Comparison of ENCODE assay signal across 8 cellular contexts in the genomic region with DNA sequence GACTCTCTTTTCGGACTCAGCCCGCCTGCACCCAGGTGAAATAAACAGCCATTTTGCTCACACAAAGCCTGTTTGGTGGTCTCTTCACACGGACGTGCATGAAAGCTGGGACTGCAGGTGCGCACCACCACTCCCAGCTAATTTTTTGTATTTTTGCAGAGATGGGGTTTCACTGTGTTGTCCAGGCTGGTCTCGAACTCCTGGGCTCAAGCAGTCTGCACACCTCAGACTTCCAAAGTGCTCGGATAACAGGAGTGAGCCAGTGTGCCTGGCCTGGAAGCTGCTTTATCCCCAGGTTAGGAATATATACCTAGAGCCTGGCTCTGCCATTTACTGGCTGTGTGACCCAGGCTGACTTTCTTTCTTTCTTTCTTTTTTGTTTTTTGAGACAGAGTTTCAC. TPM values are rescaled to one million over a fixed set of nuclear protein-coding genes. Genes with fewer than 3 reads are reported as not detected.
DNase-seq lines count a peak whose midpoint lies in the region; ATAC-seq and TF ChIP-seq lines count a peak whose summit lies in the region.
"Not testable (repeated sequence)": the region's sequence is repeated elsewhere in the genome, so short reads cannot be mapped to it uniquely, and the experiment has no call there.

No MANE protein-coding gene starts in this region.

- H3K9me3 Mint-ChIP-seq in T-helper 1 cell treated with Interleukin-12 subunit alpha and Interleukin-12 subunit beta and Interleukin-4 antibody, amounts not matched to agents 30 μg/mL and 1 μg/mL, for 36 hours; activated T-cell treated with anti-CD3 and anti-CD28 coated beads, Interleukin-2, amount 50 U/mL, for 72 hours: not testable (repeated sequence)

- not testable (repeated sequence) for H3K9me3 ChIP-seq in duodenal mucosa (ENCODE audit: control insufficient read depth in 1 of 2, low read length in 2 of 2); mesenchymal stem cell (ENCODE audit: control insufficient read depth, low read length); gastrocnemius medialis; stomach

- not testable (repeated sequence) for H4K91ac ChIP-seq in mesenchymal stem cell (ENCODE audit: low read length)

- not testable (repeated sequence) for DNase-seq in activated T-cell treated with anti-CD3 and anti-CD28 coated beads, Interleukin-2, amount 50 U/mL, for 72 hours; mesenchymal stem cell; gastrocnemius medialis; stomach
- DNase-seq in cardiac septum (ENCODE audit: low spot score): peak; percentile 20

- H3K36me3 ChIP-seq in duodenal mucosa (ENCODE audit: control insufficient read depth in 1 of 2, insufficient read depth in 2 of 2, low read length in 2 of 2): peaks cover 17 to 22% of the 10 kb centered on the region in 2 donors
- peaks cover 13 to 22% of the 10 kb centered on the region in 2 experiments for H3K36me3 ChIP-seq in mesenchymal stem cell (ENCODE audit: control insufficient read depth in 1 of 2, insufficient read depth in 2 of 2, low read depth in 1 of 2, low read length in 2 of 2)
- peaks cover 5 to 18% of the 10 kb centered on the region in 2 donors for H3K36me3 ChIP-seq in gastrocnemius medialis
- H3K36me3 ChIP-seq in stomach: peaks cover 16 to 29% (median 23%) of the 10 kb centered on the region in 4 donors

- not testable (repeated sequence) for H3K27me3 ChIP-seq in duodenal mucosa (ENCODE audit: control insufficient read depth in 1 of 2, insufficient read depth in 2 of 2, low read length in 2 of 2); mesenchymal stem cell (ENCODE audit: control insufficient read depth in 1 of 2, insufficient read depth in 1 of 2, low read length in 2 of 2); gastrocnemius medialis; stomach

- intact Hi-C loops in cardiac septum (cut with DNase I); gastrocnemius medialis (cut with DNase I; ENCODE audit: low total_unique reads); stomach (cut with DNase I; ENCODE audit: low total_unique reads): not testable (repeated sequence)

- H3K27ac ChIP-seq in 22Rv1 (peak overlapping the region; percentile 98), duodenal mucosa (ENCODE audit: low read depth, low read length) (peak overlapping the region; percentile 25), gastrocnemius medialis (peak overlapping the region; percentile 94 to 99 (median 97)), stomach (peak overlapping the region in 3 of 5 donors; percentile 97 to 100 (median 99))
- H3K27ac ChIP-seq in mesenchymal stem cell (ENCODE audit: low read length, poor library complexity, severe bottlenecking): not testable (repeated sequence)

- not testable (repeated sequence) for TF ChIP-seq CTCF in 22Rv1 (IDR thresholded peaks at IDR 0.05); gastrocnemius medialis (IDR thresholded peaks at IDR 0.05 in 4 of 5, conservative IDR thresholded peaks at IDR 0.05 in 1 of 5); stomach (IDR thresholded peaks at IDR 0.05)

- peak overlapping the region; percentile 49 for H3K27ac Mint-ChIP-seq in T-helper 1 cell treated with Interleukin-12 subunit alpha and Interleukin-12 subunit beta and Interleukin-4 antibody, amounts not matched to agents 30 μg/mL and 1 μg/mL, for 36 hours
- peak overlapping the region; percentile 75 for H3K27ac Mint-ChIP-seq in activated T-cell treated with anti-CD3 and anti-CD28 coated beads, Interleukin-2, amount 50 U/mL, for 72 hours

- H3K79me1 ChIP-seq in mesenchymal stem cell (replicated peaks; ENCODE audit: low read length, poor library complexity, severe bottlenecking): not testable (repeated sequence)

- not testable (repeated sequence) for TF ChIP-seq EP300 in stomach (IDR thresholded peaks at IDR 0.05)

- in situ Hi-C loops in gastrocnemius medialis (cut with MboI; ENCODE audit: low sequenced_read_pairs in 4 of 4): not testable (repeated sequence)

- not testable (repeated sequence) for H4K8ac ChIP-seq in mesenchymal stem cell (ENCODE audit: low read length)

- TF ChIP-seq POLR2A in gastrocnemius medialis (IDR thresholded peaks at IDR 0.05); stomach (IDR thresholded peaks at IDR 0.05): not testable (repeated sequence)

- not testable (repeated sequence) for H3K4ac ChIP-seq in mesenchymal stem cell (ENCODE audit: low read depth in 1 of 2, low read length in 2 of 2)

- not testable (repeated sequence) for H2BK120ac ChIP-seq in mesenchymal stem cell (ENCODE audit: low read depth, low read length)

- not testable (repeated sequence) for ATAC-seq in activated T-cell treated with anti-CD3 and anti-CD28 coated beads, Interleukin-2, amount 50 U/mL, for 72 hours (replicated peaks in 1 of 2); gastrocnemius medialis

- 97% methylated on average over 7 of the region's 7 CpGs for WGBS in mesenchymal stem cell
- 87 to 97% (median 96%) methylated on average over 5 to 7 of the region's 7 CpGs for WGBS in stomach, 5 donors

- not testable (repeated sequence) for H3K27me3 Mint-ChIP-seq in T-helper 1 cell treated with Interleukin-12 subunit alpha and Interleukin-12 subunit beta and Interleukin-4 antibody, amounts not matched to agents 30 μg/mL and 1 μg/mL, for 36 hours (ENCODE audit: low read depth); activated T-cell treated with anti-CD3 and anti-CD28 coated beads, Interleukin-2, amount 50 U/mL, for 72 hours (ENCODE audit: low read depth)

- H3K4me1 ChIP-seq in duodenal mucosa (ENCODE audit: control insufficient read depth in 1 of 2, insufficient read depth in 2 of 2, low read length in 2 of 2) (peaks cover 27 to 35% of the 10 kb centered on the region in 2 donors), gastrocnemius medialis (peaks cover 28 to 33% of the 10 kb centered on the region in 2 donors), stomach (peaks cover 39 to 50% (median 44%) of the 10 kb centered on the region in 4 donors)
- H3K4me1 ChIP-seq in mesenchymal stem cell (ENCODE audit: control insufficient read depth, insufficient read depth, low read depth, low read length): not testable (repeated sequence)

- H3K4me3 Mint-ChIP-seq in T-helper 1 cell treated with Interleukin-12 subunit alpha and Interleukin-12 subunit beta and Interleukin-4 antibody, amounts not matched to agents 30 μg/mL and 1 μg/mL, for 36 hours; activated T-cell treated with anti-CD3 and anti-CD28 coated beads, Interleukin-2, amount 50 U/mL, for 72 hours: not testable (repeated sequence)

- not testable (repeated sequence) for H3K9ac ChIP-seq in duodenal mucosa (ENCODE audit: low read depth in 1 of 2, low read length in 2 of 2); mesenchymal stem cell (ENCODE audit: low read length)

- H2BK15ac ChIP-seq in mesenchymal stem cell (ENCODE audit: low read depth, poor library complexity, severe bottlenecking): peak overlapping the region; percentile 29

- H3K4me3 ChIP-seq in duodenal mucosa (ENCODE audit: low read depth in 1 of 2, low read length in 2 of 2); mesenchymal stem cell (ENCODE audit: insufficient read depth in 1 of 2, low read depth in 1 of 2, low read length in 2 of 2); gastrocnemius medialis; stomach: not testable (repeated sequence)

- not testable (repeated sequence) for H3K4me2 ChIP-seq in mesenchymal stem cell (ENCODE audit: low read length, poor library complexity, severe bottlenecking)

- H2AFZ ChIP-seq in mesenchymal stem cell (ENCODE audit: low read depth, low read length): not testable (repeated sequence)

- H2AK5ac ChIP-seq in mesenchymal stem cell (ENCODE audit: low read length, severe bottlenecking): not testable (repeated sequence)

- H3K18ac ChIP-seq in mesenchymal stem cell (ENCODE audit: low read depth in 1 of 2, low read length in 2 of 2): not testable (repeated sequence)

- not testable (repeated sequence) for H3K14ac ChIP-seq in mesenchymal stem cell (ENCODE audit: low read length in 2 of 2)

- peaks cover 29% of the 10 kb centered on the region for H3K4me1 Mint-ChIP-seq in T-helper 1 cell treated with Interleukin-12 subunit alpha and Interleukin-12 subunit beta and Interleukin-4 antibody, amounts not matched to agents 30 μg/mL and 1 μg/mL, for 36 hours (ENCODE audit: low read depth)
- peaks cover 66% of the 10 kb centered on the region for H3K4me1 Mint-ChIP-seq in activated T-cell treated with anti-CD3 and anti-CD28 coated beads, Interleukin-2, amount 50 U/mL, for 72 hours (ENCODE audit: low read depth)

- not testable (repeated sequence) for H2BK5ac ChIP-seq in mesenchymal stem cell (ENCODE audit: low read depth, low read length, poor library complexity, severe bottlenecking)

- H3K23ac ChIP-seq in mesenchymal stem cell (ENCODE audit: low read length in 2 of 2): not testable (repeated sequence)

- peaks cover 25% of the 10 kb centered on the region for H3K36me3 Mint-ChIP-seq in T-helper 1 cell treated with Interleukin-12 subunit alpha and Interleukin-12 subunit beta and Interleukin-4 antibody, amounts not matched to agents 30 μg/mL and 1 μg/mL, for 36 hours (ENCODE audit: low read depth)
- peaks cover 12 to 25% of the 10 kb centered on the region in 2 donors for H3K36me3 Mint-ChIP-seq in activated T-cell treated with anti-CD3 and anti-CD28 coated beads, Interleukin-2, amount 50 U/mL, for 72 hours (ENCODE audit: insufficient read depth in 2 of 2)

- peak overlapping the region in 1 of 2 experiments; percentile 15 for H2BK12ac ChIP-seq in mesenchymal stem cell (ENCODE audit: low read length in 2 of 2)

RNA-seq across cellular contexts. Expression of a gene that starts 7.9 kb away (rescaled TPM):
- total RNA-seq in activated T-cell treated with anti-CD3 and anti-CD28 coated beads, Interleukin-2, amount 50 U/mL, for 72 hours: 100 to 1,000 TPM; 391 to 596 TPM
- total RNA-seq in cardiac septum: 42.7 TPM
- polyA plus RNA-seq in mesenchymal stem cell (2013, experiment 1 of 2): 80.0 TPM
- polyA plus RNA-seq in mesenchymal stem cell (2013, experiment 2 of 2): 75.3 TPM
- 100 to 1,000 TPM; 185 to 379 (median 320) TPM for total RNA-seq in gastrocnemius medialis
- 100 to 1,000 TPM; 166 to 605 (median 226) TPM for total RNA-seq in stomach
- polyA plus RNA-seq in stomach: 100 to 1,000 TPM; 107 to 136 (median 131) TPM
